Comparison of ENCODE assay signal across 11 cellular contexts in genomic region chr4:109690690-109691410, GRCh38. TPM values are rescaled to one million over a fixed set of nuclear protein-coding genes. Genes with fewer than 3 reads are reported as not detected.
DNase-seq lines count a peak whose midpoint lies in the region; ATAC-seq and TF ChIP-seq lines count a peak whose summit lies in the region.
"Had no signal": no experiment of that assay in that cellular context is flagged by ENCODE, and none has a peak within 500 bp of the region (broad histone marks: within the 10 kb centered on the region; RNA-seq: fewer than 3 reads in every experiment).

No MANE protein-coding gene starts in this region.

- H3K9me3 ChIP-seq in left ventricle myocardium inferior (replicated peaks), result no peaks in the 10 kb centered on the region
- H3K9me3 ChIP-seq: body of pancreas, tibial nerve had no signal

- H3K36me3 ChIP-seq in left ventricle myocardium inferior, result peaks cover 62% of the 10 kb centered on the region

- H3K27me3 ChIP-seq in left ventricle myocardium inferior (ENCODE audit: low read depth), result no peaks in the 10 kb centered on the region
- H3K27me3 ChIP-seq: body of pancreas, tibial nerve had no signal

- intact Hi-C loops in left ventricle myocardium inferior (cut with micrococcal nuclease), result no loop called here

- TF ChIP-seq CTCF in left ventricle myocardium inferior (IDR thresholded peaks at IDR 0.05; ENCODE audit: borderline replicate concordance), result no peak

- H3K4me1 ChIP-seq in left ventricle myocardium inferior, result no peaks in the 10 kb centered on the region
- H3K4me1 ChIP-seq: body of pancreas, tibial nerve had no signal

- no peak overlapping the region for H3K4me3 ChIP-seq in left ventricle myocardium inferior
- H3K4me3 ChIP-seq: body of pancreas, tibial nerve had no signal

- no peak overlapping the region for H3K27ac ChIP-seq in left ventricle myocardium inferior (replicated peaks)
- H3K27ac ChIP-seq: body of pancreas, tibial nerve had no signal

- ATAC-seq in GM18517 (IDR thresholded peaks at IDR 0.05; ENCODE audit: unreplicated experiment), result peak; percentile 91
- peak; percentile 98 for ATAC-seq in GM21423 (IDR thresholded peaks at IDR 0.05; ENCODE audit: unreplicated experiment)
- peak; percentile 96 for ATAC-seq in HG03175 (IDR thresholded peaks at IDR 0.05; ENCODE audit: unreplicated experiment)
- ATAC-seq: body of pancreas had no signal

- peak; percentile 31 for DNase-seq in central memory CD4-positive, alpha-beta T cell
- DNase-seq in NCI-H345 treated with DMSO at 0.1 percent for 48 hours (lab: John Stamatoyannopoulos, UW; ENCODE audit: unreplicated experiment) (no peak), NCI-H526 treated with DMSO at 0.1 percent for 48 hours (lab: John Stamatoyannopoulos, UW) (no peak), left ventricle myocardium inferior (no peak)
- DNase-seq in stimulated activated CD4-positive, alpha-beta T cell treated with anti-CD3 and anti-CD28 coated beads, Interleukin-2, amount 100 ng/mL, for 24 hours, result no peak
- DNase-seq: body of pancreas, foreskin melanocyte had no signal

RNA-seq across cellular contexts. Expression of gene CASP6, which starts 12.4 kb away (rescaled TPM):
- total RNA-seq in left ventricle myocardium inferior, result 6.0 TPM

RNA-seq across cellular contexts. Expression of gene PLA2G12A, which starts 39.0 kb away (rescaled TPM):
- 64.7 TPM for total RNA-seq in left ventricle myocardium inferior
